9 cellular contexts compared by ENCODE assay signal in the genomic region with DNA sequence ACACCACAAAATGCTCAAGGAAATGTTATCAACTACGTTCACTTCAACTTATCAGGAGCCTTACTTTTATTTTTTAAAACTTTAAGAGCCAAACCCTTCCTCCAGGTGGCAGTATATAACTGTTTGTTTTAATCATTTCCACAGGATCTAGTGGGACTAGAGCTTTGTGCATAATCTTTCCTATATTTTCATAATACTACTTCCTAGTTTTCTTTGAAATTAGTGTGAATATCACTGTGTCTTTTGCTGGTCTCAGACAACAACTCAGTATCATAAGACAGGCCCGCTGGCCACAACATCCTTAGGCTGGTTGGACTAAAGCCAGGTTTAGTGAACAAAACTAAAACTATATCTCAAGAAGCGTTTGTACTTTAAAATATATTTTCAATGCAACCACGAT.
DNase-seq lines count a peak whose midpoint lies in the region; ATAC-seq and TF ChIP-seq lines count a peak whose summit lies in the region.
"Had no signal": no experiment of that assay in that cellular context is flagged by ENCODE, and none has a peak within 500 bp of the region (broad histone marks: within the 10 kb centered on the region; RNA-seq: fewer than 3 reads in every experiment).

No MANE protein-coding gene starts in this region.

- H3K27me3 ChIP-seq in transverse colon = no peaks in the 10 kb centered on the region

- no peak for ATAC-seq in HG02938 (IDR thresholded peaks at IDR 0.05; ENCODE audit: unreplicated experiment)

- no peak for TF ChIP-seq POLR2A in transverse colon (IDR thresholded peaks at IDR 0.05)

- no peak overlapping the region for H3K4me3 ChIP-seq in AG10803 (ENCODE audit: low read length)
- no peak overlapping the region for H3K4me3 ChIP-seq in astrocyte of the cerebellum (ENCODE audit: low read depth, low read length)
- no peak overlapping the region for H3K4me3 ChIP-seq in transverse colon
- H3K4me3 ChIP-seq: HAP-1 had no signal

- H3K9me3 ChIP-seq in transverse colon = no peaks in the 10 kb centered on the region
- H3K9me3 ChIP-seq: HAP-1 had no signal

- no peak for TF ChIP-seq EP300 in transverse colon (IDR thresholded peaks at IDR 0.05; ENCODE audit: low read depth)

- no peaks in the 10 kb centered on the region for H3K36me3 ChIP-seq in transverse colon
- H3K36me3 ChIP-seq: HAP-1 had no signal

- in situ Hi-C loops in astrocyte of the cerebellum (cut with HindIII; ENCODE audit: low sequenced_read_pairs) (no loop called here), transverse colon (cut with MboI; ENCODE audit: low pct_ligation_motif_present in 1 of 4, low pct_unique_long_range_greater_than_20kb in 1 of 4, low sequenced_read_pairs in 3 of 4) (loop anchor here in 3 of 4 donors (5.0 to 10.0 kb wide), 3 partner anchors 386 to 406 kb away; no protein-coding TSS in a partner anchor)

- DNase-seq in AG10803 (ENCODE audit: low read depth) (peak; percentile 44), GM20000 (ENCODE audit: low spot score) (peak; percentile 33), NCI-H446 treated with DMSO at 0.1 percent for 48 hours (lab: John Stamatoyannopoulos, UW) (peak; percentile 53), astrocyte of the cerebellum (ENCODE audit: low read depth) (peak; percentile 53), iris pigment epithelial cell (ENCODE audit: low read depth) (peak; percentile 59), transverse colon (no peak), NK-92 (lab: John Stamatoyannopoulos, UW; ENCODE audit: unreplicated experiment) (no peak)

- TF ChIP-seq CTCF in AG10803 (conservative IDR thresholded peaks at IDR 0.05; ENCODE audit: low read length) = peak; percentile 68
- no peak for TF ChIP-seq CTCF in GM20000 (IDR thresholded peaks at IDR 0.05; ENCODE audit: extremely low read depth, missing control alignments)
- TF ChIP-seq CTCF in astrocyte of the cerebellum (IDR thresholded peaks at IDR 0.05; ENCODE audit: low read depth, low read length, missing control alignments) = peak; percentile 28
- TF ChIP-seq CTCF in transverse colon (IDR thresholded peaks at IDR 0.05) = peak; percentile 54 to 66 (median 56)

- intact Hi-C loops in transverse colon (cut with DNase I; ENCODE audit: low total_unique reads) = loop anchor here (5.0 kb wide), 1 partner anchor 384 kb away; no protein-coding TSS in a partner anchor

- H3K4me1 ChIP-seq in transverse colon = peaks cover 0 to 4% (median 0%) of the 10 kb centered on the region in 4 donors
- H3K4me1 ChIP-seq: HAP-1 had no signal

- no peak overlapping the region for H3K27ac ChIP-seq in transverse colon

- 54 to 59% methylated on average over 4 of the region's 4 CpGs for WGBS in transverse colon (ENCODE audit: low coverage in 1 of 2), 2 donors

Comparison
In these comparisons a context has a peak if more than half of its experiments do, and no peak if none do; other contexts are left out.
1. DNase-seq: peak in AG10803 (single experiment), GM20000 (single experiment), NCI-H446 treated with DMSO at 0.1 percent for 48 hours (single experiment), astrocyte of the cerebellum (single experiment) and iris pigment epithelial cell (single experiment); none in transverse colon (single experiment) and NK-92 (single experiment).